In the genomic region with DNA sequence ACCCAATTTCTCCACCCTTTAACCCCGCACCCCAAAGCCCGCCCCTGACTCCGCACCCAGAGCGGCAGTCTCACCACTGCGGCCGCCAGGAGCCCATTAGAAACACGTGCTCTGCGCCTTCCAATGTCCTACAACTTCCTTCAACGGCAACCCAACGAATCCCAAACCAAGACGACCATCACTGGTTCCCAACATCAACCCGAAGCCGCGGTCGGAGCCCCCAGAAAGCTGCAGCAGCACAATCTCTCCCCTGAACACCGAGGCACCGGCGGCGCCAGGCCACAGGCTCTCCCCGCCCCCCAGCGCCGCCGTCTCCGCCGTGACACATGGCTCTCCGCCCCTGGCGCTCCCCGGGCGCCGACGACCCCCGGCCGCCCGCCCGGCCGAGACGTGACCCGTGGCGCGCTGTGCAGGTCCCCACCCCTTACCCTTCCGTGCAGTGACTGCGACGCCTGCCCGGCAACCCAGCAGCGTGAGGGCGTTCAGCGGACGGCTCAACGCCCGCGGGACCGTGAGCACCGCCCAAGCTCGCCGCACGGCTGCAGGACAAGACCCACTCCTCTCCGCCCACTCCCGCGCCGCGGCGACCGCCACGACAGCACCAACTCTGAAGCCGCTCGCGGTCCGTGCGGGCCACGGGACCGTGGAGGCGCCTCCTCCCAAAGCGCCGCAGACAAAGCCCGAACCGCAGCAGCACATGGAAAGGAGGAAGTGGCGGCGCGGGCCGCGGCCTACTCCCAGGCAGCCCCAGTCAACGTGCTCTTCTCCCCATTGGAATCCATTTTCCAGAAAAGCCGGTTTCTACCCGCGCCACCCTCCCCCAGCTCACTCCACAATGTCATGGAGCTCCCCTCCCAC, we compare ENCODE assay signal across 7 cellular contexts. TPM values are rescaled to one million over a fixed set of nuclear protein-coding genes. Genes with fewer than 3 reads are reported as not detected.
A peak's percentile ranks its signal among the peaks of the same experiment; 100 is the strongest.
DNase-seq lines count a peak whose midpoint lies in the region; ATAC-seq and TF ChIP-seq lines count a peak whose summit lies in the region.

No MANE protein-coding gene starts in this region.

- peak overlapping the region; percentile 90 for H3K4me3 Mint-ChIP-seq in activated CD8-positive, alpha-beta T cell treated with anti-CD3 and anti-CD28 coated beads, Interleukin-2, amount 10 ng/mL, durations not matched to agents 7 days and 5 days

- H3K27ac Mint-ChIP-seq in activated CD8-positive, alpha-beta T cell treated with anti-CD3 and anti-CD28 coated beads, Interleukin-2, amount 10 ng/mL, durations not matched to agents 7 days and 5 days, result peak overlapping the region; percentile 99

- H3K36me3 Mint-ChIP-seq in activated CD8-positive, alpha-beta T cell treated with anti-CD3 and anti-CD28 coated beads, Interleukin-2, amount 10 ng/mL, durations not matched to agents 7 days and 5 days (ENCODE audit: low read depth), result peaks cover 48% of the 10 kb centered on the region

- ATAC-seq in activated CD8-positive, alpha-beta T cell treated with anti-CD3 and anti-CD28 coated beads, Interleukin-2, amount 10 ng/mL, durations not matched to agents 7 days and 5 days, result peak; percentile 4

- peak overlapping the region; percentile 99 for H3K4me3 ChIP-seq in ectodermal cell (ENCODE audit: insufficient read depth, low read depth, low read length)

- peak overlapping the region; percentile 99 for H3K27ac ChIP-seq in ectodermal cell (ENCODE audit: insufficient read depth, low read depth, low read length, poor library complexity, severe bottlenecking)

- POLR2A ChIA-PET in activated CD8-positive, alpha-beta T cell treated with anti-CD3 and anti-CD28 coated beads, Interleukin-2, amount 10 ng/mL, durations not matched to agents 7 days and 5 days (lab: Charles Lee), result interaction anchor here (0.6 to 10.5 kb wide), 19 partner anchors 8 to 1948 kb away, joined by 3 to 501 read pairs (median 4); a partner anchor contains a TSS

- peak; percentile 24 for DNase-seq in NCI-H2196 (lab: John Stamatoyannopoulos, UW; ENCODE audit: unreplicated experiment)
- peak; percentile 66 for DNase-seq in activated CD8-positive, alpha-beta T cell treated with anti-CD3 and anti-CD28 coated beads, Interleukin-2, amount 10 ng/mL, durations not matched to agents 7 days and 5 days
- DNase-seq in medulla oblongata (ENCODE audit: extremely low spot score), result peak; percentile 63
- DNase-seq in stimulated activated CD4-positive, alpha-beta T cell treated with anti-CD3 and anti-CD28 coated beads, TNF-alpha, amount 100 ng/mL, for 48 hours (ENCODE audit: low read depth in 3 of 3), result peak; percentile 15 to 38 (median 26)
- no peak for DNase-seq in HPDE6-E6E7 (ENCODE audit: extremely low spot score)

- H3K9me3 Mint-ChIP-seq in activated CD8-positive, alpha-beta T cell treated with anti-CD3 and anti-CD28 coated beads, Interleukin-2, amount 10 ng/mL, durations not matched to agents 7 days and 5 days (ENCODE audit: insufficient read depth), result no peaks in the 10 kb centered on the region

- CTCF ChIA-PET in activated CD8-positive, alpha-beta T cell treated with anti-CD3 and anti-CD28 coated beads, Interleukin-2, amount 10 ng/mL, durations not matched to agents 7 days and 5 days (lab: Charles Lee), result interaction anchor here (1.1 to 7.4 kb wide), 3 partner anchors 28 to 35 kb away, joined by 4 to 106 read pairs (median 5); no protein-coding TSS in a partner anchor

- H3K4me1 ChIP-seq in ectodermal cell (ENCODE audit: control insufficient read depth, insufficient read depth, low read length), result peaks cover 22% of the 10 kb centered on the region

- H3K4me1 Mint-ChIP-seq in activated CD8-positive, alpha-beta T cell treated with anti-CD3 and anti-CD28 coated beads, Interleukin-2, amount 10 ng/mL, durations not matched to agents 7 days and 5 days (ENCODE audit: low read depth), result peaks cover 46% of the 10 kb centered on the region

- H3K36me3 ChIP-seq in ectodermal cell (ENCODE audit: control insufficient read depth, insufficient read depth, low read length), result peaks cover 16% of the 10 kb centered on the region

- H3K9me3 ChIP-seq in ectodermal cell (ENCODE audit: control insufficient read depth, low read length), result no peaks in the 10 kb centered on the region

- no peaks in the 10 kb centered on the region for H3K27me3 Mint-ChIP-seq in activated CD8-positive, alpha-beta T cell treated with anti-CD3 and anti-CD28 coated beads, Interleukin-2, amount 10 ng/mL, durations not matched to agents 7 days and 5 days (ENCODE audit: low read depth)

- 0% methylated on average over 85 of the region's 85 CpGs for WGBS in ectodermal cell, 2 experiments

- H3K27me3 ChIP-seq in ectodermal cell (ENCODE audit: control insufficient read depth, insufficient read depth, low read length, poor library complexity, severe bottlenecking), result no peaks in the 10 kb centered on the region

- TF ChIP-seq POLR2A in GM15510 (IDR thresholded peaks at IDR 0.05; ENCODE audit: borderline replicate concordance, extremely low read depth, insufficient read length), result peak; percentile 24

RNA-seq across cellular contexts. Expression of a gene that starts 0.5 kb away (rescaled TPM):
- 100 to 1,000 TPM; 136 to 137 TPM for total RNA-seq in activated CD8-positive, alpha-beta T cell treated with anti-CD3 and anti-CD28 coated beads, Interleukin-2, amount 10 ng/mL, durations not matched to agents 7 days and 5 days
- 178 TPM for polyA plus RNA-seq in ectodermal cell (2013, experiment 1 of 4)
- polyA plus RNA-seq in ectodermal cell (2013, experiment 2 of 4), result 188 TPM
- polyA plus RNA-seq in ectodermal cell (2013, experiment 3 of 4), result 100 TPM
- polyA plus RNA-seq in ectodermal cell (2013, experiment 4 of 4), result 121 TPM

RNA-seq across cellular contexts. Expression of a gene that starts 48.5 kb away (rescaled TPM):
- 10 to 100 TPM; 50.1 to 50.3 TPM for total RNA-seq in activated CD8-positive, alpha-beta T cell treated with anti-CD3 and anti-CD28 coated beads, Interleukin-2, amount 10 ng/mL, durations not matched to agents 7 days and 5 days
- 38.1 TPM for polyA plus RNA-seq in ectodermal cell (2013, experiment 1 of 4)
- 47.6 TPM for polyA plus RNA-seq in ectodermal cell (2013, experiment 2 of 4)
- polyA plus RNA-seq in ectodermal cell (2013, experiment 3 of 4), result 40.0 TPM
- 41.1 TPM for polyA plus RNA-seq in ectodermal cell (2013, experiment 4 of 4)
